In genomic region chr4:185534534-185534849, GRCh38 we compare ENCODE assay signal across 9 cellular contexts. TPM values are rescaled to one million over a fixed set of nuclear protein-coding genes. Genes with fewer than 3 reads are reported as not detected.
DNase-seq lines count a peak whose midpoint lies in the region; ATAC-seq and TF ChIP-seq lines count a peak whose summit lies in the region.
"Had no signal": no experiment of that assay in that cellular context is flagged by ENCODE, and none has a peak within 500 bp of the region (broad histone marks: within the 10 kb centered on the region; RNA-seq: fewer than 3 reads in every experiment).

No MANE protein-coding gene starts in this region.

- H3K4me1 ChIP-seq in RWPE2 (ENCODE audit: insufficient read depth, poor library complexity, severe bottlenecking), result peaks cover 4% of the 10 kb centered on the region

- no peaks in the 10 kb centered on the region for H3K9me3 ChIP-seq in RWPE2 (ENCODE audit: severe bottlenecking)

- H3K36me3 Mint-ChIP-seq in nephron progenitor cell (ENCODE audit: low read depth), result no peaks in the 10 kb centered on the region

- H3K36me3 ChIP-seq in RWPE2 (ENCODE audit: low read depth), result no peaks in the 10 kb centered on the region

- H3K27me3 ChIP-seq in RWPE2 (ENCODE audit: insufficient read depth, poor library complexity, severe bottlenecking), result peaks cover 41% of the 10 kb centered on the region

- H3K4me1 Mint-ChIP-seq in nephron progenitor cell, result peaks cover 13% of the 10 kb centered on the region

- H3K4me3 Mint-ChIP-seq in nephron progenitor cell, result peak overlapping the region; percentile 85

- peaks cover 24% of the 10 kb centered on the region for H3K27me3 Mint-ChIP-seq in nephron progenitor cell (ENCODE audit: low read depth, poor library complexity)

- no peak overlapping the region for H3K27ac Mint-ChIP-seq in nephron progenitor cell

- no peaks in the 10 kb centered on the region for H3K9me3 Mint-ChIP-seq in nephron progenitor cell

- no peak for TF ChIP-seq CTCF in AG10803 (conservative IDR thresholded peaks at IDR 0.05; ENCODE audit: low read length)
- no peak for TF ChIP-seq CTCF in RWPE2 (IDR thresholded peaks at IDR 0.05; ENCODE audit: poor library complexity, severe bottlenecking)
- TF ChIP-seq CTCF in fibroblast of the aortic adventitia (IDR thresholded peaks at IDR 0.05; ENCODE audit: insufficient read depth, low read length), result no peak
- TF ChIP-seq CTCF in nephron progenitor cell (IDR thresholded peaks at IDR 0.05), result no peak
- TF ChIP-seq CTCF in GM10266 (IDR thresholded peaks at IDR 0.05; ENCODE audit: control insufficient read depth, insufficient read depth, low read depth, missing control alignments), result no peak

- ATAC-seq in RWPE2 (ENCODE audit: low read depth) (peak; percentile 48; the same call in 2 of the 3 replicates), HG02763 (IDR thresholded peaks at IDR 0.05; ENCODE audit: unreplicated experiment) (no peak)

- DNase-seq in AG10803 (ENCODE audit: low read depth) (no peak), RWPE2 (ENCODE audit: low spot score) (no peak), fibroblast of the aortic adventitia (ENCODE audit: low read depth) (no peak), nephron progenitor cell (no peak), GM10266 (ENCODE audit: extremely low spot score) (no peak), NCI-H69 (lab: John Stamatoyannopoulos, UW) (no peak), hepatic stellate cell (ENCODE audit: low spot score) (no peak)
- DNase-seq: NCI-H187 had no signal

- H3K4me3 ChIP-seq in AG10803 (ENCODE audit: low read length), result peak overlapping the region; percentile 38
- peak overlapping the region; percentile 35 for H3K4me3 ChIP-seq in RWPE2 (ENCODE audit: severe bottlenecking)
- peak overlapping the region; percentile 71 for H3K4me3 ChIP-seq in fibroblast of the aortic adventitia (ENCODE audit: low read depth, low read length)

- H3K27ac ChIP-seq in RWPE2 (ENCODE audit: poor library complexity, severe bottlenecking), result no peak overlapping the region

RNA-seq across cellular contexts. Expression of gene PDLIM3, which starts 0.8 kb away (rescaled TPM):
- 3.0 and 10.1 TPM in 2 replicates for total RNA-seq in fibroblast of the aortic adventitia (ENCODE audit: low replicate concordance)
